Comparison of ENCODE assay signal across 34 cellular contexts in genomic region chr14:36397357-36397756, GRCh38.
"Had no signal": no experiment of that assay in that cellular context is flagged by ENCODE, and none has a peak within 500 bp of the region (broad histone marks: within the 10 kb centered on the region; RNA-seq: fewer than 3 reads in every experiment).

No MANE protein-coding gene starts in this region.

- H3K4me3 ChIP-seq: adrenal gland, ascending aorta, body of pancreas, breast epithelium, cardiac muscle cell had no signal

- H3K36me3 ChIP-seq: adrenal gland, ascending aorta, brain microvascular endothelial cell, breast epithelium, cardiac muscle cell had no signal

- H3K27ac ChIP-seq: adrenal gland, ascending aorta, body of pancreas, brain microvascular endothelial cell, breast epithelium, cardiac muscle cell had no signal

- H3K9me3 ChIP-seq: adrenal gland, ascending aorta, body of pancreas had no signal

- H3K27me3 ChIP-seq: adrenal gland, ascending aorta, body of pancreas, brain microvascular endothelial cell, breast epithelium, cardiac muscle cell had no signal

- H3K4me1 ChIP-seq: adrenal gland, ascending aorta, body of pancreas, breast epithelium had no signal

- DNase-seq: activated effector memory CD4-positive, alpha-beta T cell treated with anti-CD3 and anti-CD28 coated beads, Interleukin-2, amount 50 U/mL, for 16 hours; activated effector memory CD4-positive, alpha-beta T cell treated with Interleukin-2 at 50 U/mL for 16 hours; activated gamma-delta T cell; activated gamma-delta T cell treated with Interleukin-2 at 50 U/mL for 16 hours; activated naive CD4-positive, alpha-beta T cell; activated naive CD4-positive, alpha-beta T cell treated with anti-CD3 and anti-CD28 coated beads for 36 hours; activated naive CD4-positive, alpha-beta T cell treated with anti-CD3 and anti-CD28 coated beads, Interleukin-2, amount 10 ng/mL, durations not matched to agents 7 days and 5 days; activated naive CD4-positive, alpha-beta T cell treated with anti-CD3 and anti-CD28 coated beads, Interleukin-2, amount 50 U/mL, for 16 hours; activated naive CD4-positive, alpha-beta T cell treated with Interleukin-2 at 50 U/mL for 16 hours; activated naive CD8-positive, alpha-beta T cell treated with anti-CD3 and anti-CD28 coated beads for 36 hours; activated naive CD8-positive, alpha-beta T cell treated with anti-CD3 and anti-CD28 coated beads, Interleukin-2, amount 10 ng/mL, durations not matched to agents 7 days and 5 days; activated naive CD8-positive, alpha-beta T cell treated with anti-CD3 and anti-CD28 coated beads, Interleukin-2, amount 50 U/mL, for 24 hours; activated T-cell treated with anti-CD3 and anti-CD28 coated beads, Interleukin-2, amount 50 U/mL, for 1 hour; activated T-cell treated with anti-CD3 and anti-CD28 coated beads, Interleukin-2, amount 50 U/mL, for 24 hours; activated T-cell treated with anti-CD3 and anti-CD28 coated beads, Interleukin-2, amount 50 U/mL, for 4 hours; activated T-cell treated with anti-CD3 and anti-CD28 coated beads, Interleukin-2, amount 50 U/mL, for 48 hours; activated T-cell treated with anti-CD3 and anti-CD28 coated beads, Interleukin-2, amount 50 U/mL, for 72 hours; adrenal gland; amniotic stem cell; amygdala; anterior cingulate cortex; aorta; body of pancreas; brain microvascular endothelial cell; caudate nucleus; central memory CD4-positive, alpha-beta T cell; cerebellar nuclear complex had no signal

- FAIRE-seq: astrocyte, bronchial epithelial cell had no signal

- ATAC-seq: activated naive CD4-positive, alpha-beta T cell treated with anti-CD3 and anti-CD28 coated beads, Interleukin-2, amount 50 U/mL, for 72 hours; activated naive CD8-positive, alpha-beta T cell treated with anti-CD3 and anti-CD28 coated beads, Interleukin-2, amount 50 U/mL, for 24 hours; activated T-cell treated with anti-CD3 and anti-CD28 coated beads, Interleukin-2, amount 50 U/mL, for 4 hours; activated T-cell treated with anti-CD3 and anti-CD28 coated beads, Interleukin-2, amount 50 U/mL, for 72 hours; activated T-helper 17 cell treated with anti-CD3 and anti-CD28 coated beads, Interleukin-2, amount 50 U/mL, for 72 hours; body of pancreas had no signal
